In genomic region chr13:24313449-24313848, GRCh38 we compare ENCODE assay signal across 15 cellular contexts. TPM values are rescaled to one million over a fixed set of nuclear protein-coding genes. Genes with fewer than 3 reads are reported as not detected.
DNase-seq lines count a peak whose midpoint lies in the region; ATAC-seq and FAIRE-seq lines count a peak whose summit lies in the region.
"Had no signal": no experiment of that assay in that cellular context is flagged by ENCODE, and none has a peak within 500 bp of the region (broad histone marks: within the 10 kb centered on the region; RNA-seq: fewer than 3 reads in every experiment).

No MANE protein-coding gene starts in this region.

- H3K36me3 ChIP-seq in adipocyte (ENCODE audit: control insufficient read depth, insufficient read depth, low read length, severe bottlenecking), result no peaks in the 10 kb centered on the region
- H3K36me3 ChIP-seq: thyroid gland had no signal

- no peaks in the 10 kb centered on the region for H3K9me3 ChIP-seq in adipocyte (ENCODE audit: control insufficient read depth, low read length)
- H3K9me3 ChIP-seq: thyroid gland had no signal

- ATAC-seq in GM19328 (IDR thresholded peaks at IDR 0.05; ENCODE audit: unreplicated experiment), result no peak
- ATAC-seq: CD8-positive, alpha-beta T cell had no signal

- no peaks in the 10 kb centered on the region for H3K4me1 ChIP-seq in adipocyte (ENCODE audit: control insufficient read depth, insufficient read depth, low read length)
- H3K4me1 ChIP-seq: thyroid gland had no signal

- no peak overlapping the region for H3K9ac ChIP-seq in adipocyte (ENCODE audit: low read length)

- peaks cover 1% of the 10 kb centered on the region for H3K4me1 Mint-ChIP-seq in activated T-helper 2 cell treated with anti-CD3 and anti-CD28 coated beads, Interferon-gamma antibody, Interleukin-2, Interleukin-4, amounts not matched to agents 10 μg/mL and 5 μg/mL and 100 μg/mL, durations not matched to agents 14 hours and 24 hours and 36 hours (ENCODE audit: low read depth)
- H3K4me1 Mint-ChIP-seq in activated T-helper 1 cell treated with anti-CD3 and anti-CD28 coated beads, Interleukin-12 subunit alpha, Interleukin-12 subunit beta, Interleukin-2, Interleukin-4 antibody, amounts not matched to agents 30 ng/mL and 10 ng/mL and 1 ng/mL, durations not matched to agents 14 hours and 24 hours and 36 hours (ENCODE audit: low read depth), result no peaks in the 10 kb centered on the region

- no peak overlapping the region for H3K27ac Mint-ChIP-seq in activated T-helper 2 cell treated with anti-CD3 and anti-CD28 coated beads, Interferon-gamma antibody, Interleukin-2, Interleukin-4, amounts not matched to agents 10 μg/mL and 5 μg/mL and 100 μg/mL, durations not matched to agents 14 hours and 24 hours and 36 hours
- H3K27ac Mint-ChIP-seq in activated T-helper 1 cell treated with anti-CD3 and anti-CD28 coated beads, Interleukin-12 subunit alpha, Interleukin-12 subunit beta, Interleukin-2, Interleukin-4 antibody, amounts not matched to agents 30 ng/mL and 10 ng/mL and 1 ng/mL, durations not matched to agents 14 hours and 24 hours and 36 hours, result no peak overlapping the region
- H3K27ac Mint-ChIP-seq: CD8-positive, alpha-beta T cell had no signal

- H3K4me3 Mint-ChIP-seq in activated T-helper 2 cell treated with anti-CD3 and anti-CD28 coated beads, Interferon-gamma antibody, Interleukin-2, Interleukin-4, amounts not matched to agents 10 μg/mL and 5 μg/mL and 100 μg/mL, durations not matched to agents 14 hours and 24 hours and 36 hours (ENCODE audit: low read depth), result no peak overlapping the region
- H3K4me3 Mint-ChIP-seq in activated T-helper 1 cell treated with anti-CD3 and anti-CD28 coated beads, Interleukin-12 subunit alpha, Interleukin-12 subunit beta, Interleukin-2, Interleukin-4 antibody, amounts not matched to agents 30 ng/mL and 10 ng/mL and 1 ng/mL, durations not matched to agents 14 hours and 24 hours and 36 hours, result no peak overlapping the region
- H3K4me3 Mint-ChIP-seq: CD8-positive, alpha-beta T cell had no signal

- H3K4me3 ChIP-seq in adipocyte (ENCODE audit: low read length), result no peak overlapping the region
- H3K4me3 ChIP-seq: thyroid gland had no signal

- DNase-seq in GM18507 (ENCODE audit: extremely low spot score, insufficient read length, low read depth) (no peak), adipocyte (ENCODE audit: low read depth) (peak; percentile 44), inferior parietal cortex (ENCODE audit: extremely low spot score) (peak; percentile 18), T-helper 9 cell (no peak)
- DNase-seq in activated T-helper 2 cell treated with anti-CD3 and anti-CD28 coated beads, Interferon-gamma antibody, Interleukin-2, Interleukin-4, amounts not matched to agents 10 μg/mL and 5 μg/mL and 100 μg/mL, durations not matched to agents 14 hours and 24 hours and 36 hours (ENCODE audit: low spot score), result no peak
- no peak for DNase-seq in activated T-helper 1 cell treated with anti-CD3 and anti-CD28 coated beads, Interleukin-12 subunit alpha, Interleukin-12 subunit beta, Interleukin-2, Interleukin-4 antibody, amounts not matched to agents 30 ng/mL and 10 ng/mL and 1 ng/mL, durations not matched to agents 14 hours and 24 hours and 36 hours (ENCODE audit: low spot score)
- DNase-seq: activated CD4-positive, CD25-positive, alpha-beta regulatory T cell treated with anti-CD3 and anti-CD28 coated beads, Interleukin-2, amount 50 U/mL, for 72 hours; activated gamma-delta T cell treated with Interleukin-2 at 50 U/mL for 16 hours; CD8-positive, alpha-beta T cell; NCI-H2107; nucleus accumbens; SIG-M5; thyroid gland had no signal

- H3K36me3 Mint-ChIP-seq in activated T-helper 2 cell treated with anti-CD3 and anti-CD28 coated beads, Interferon-gamma antibody, Interleukin-2, Interleukin-4, amounts not matched to agents 10 μg/mL and 5 μg/mL and 100 μg/mL, durations not matched to agents 14 hours and 24 hours and 36 hours (ENCODE audit: low read depth), result no peaks in the 10 kb centered on the region
- H3K36me3 Mint-ChIP-seq in activated T-helper 1 cell treated with anti-CD3 and anti-CD28 coated beads, Interleukin-12 subunit alpha, Interleukin-12 subunit beta, Interleukin-2, Interleukin-4 antibody, amounts not matched to agents 30 ng/mL and 10 ng/mL and 1 ng/mL, durations not matched to agents 14 hours and 24 hours and 36 hours (ENCODE audit: low read depth), result no peaks in the 10 kb centered on the region
- H3K36me3 Mint-ChIP-seq: CD8-positive, alpha-beta T cell had no signal

- intact Hi-C loops in activated T-helper 2 cell treated with anti-CD3 and anti-CD28 coated beads, Interferon-gamma antibody, Interleukin-2, Interleukin-4, amounts not matched to agents 10 μg/mL and 5 μg/mL and 100 μg/mL, durations not matched to agents 14 hours and 24 hours and 36 hours (cut with micrococcal nuclease), result no loop called here
- intact Hi-C loops in activated T-helper 1 cell treated with anti-CD3 and anti-CD28 coated beads, Interleukin-12 subunit alpha, Interleukin-12 subunit beta, Interleukin-2, Interleukin-4 antibody, amounts not matched to agents 30 ng/mL and 10 ng/mL and 1 ng/mL, durations not matched to agents 14 hours and 24 hours and 36 hours (cut with micrococcal nuclease), result no loop called here

- peaks cover 5% of the 10 kb centered on the region for H3K27me3 Mint-ChIP-seq in activated T-helper 2 cell treated with anti-CD3 and anti-CD28 coated beads, Interferon-gamma antibody, Interleukin-2, Interleukin-4, amounts not matched to agents 10 μg/mL and 5 μg/mL and 100 μg/mL, durations not matched to agents 14 hours and 24 hours and 36 hours (ENCODE audit: low read depth)
- peaks cover 2% of the 10 kb centered on the region for H3K27me3 Mint-ChIP-seq in activated T-helper 1 cell treated with anti-CD3 and anti-CD28 coated beads, Interleukin-12 subunit alpha, Interleukin-12 subunit beta, Interleukin-2, Interleukin-4 antibody, amounts not matched to agents 30 ng/mL and 10 ng/mL and 1 ng/mL, durations not matched to agents 14 hours and 24 hours and 36 hours (ENCODE audit: insufficient read depth)

- no peaks in the 10 kb centered on the region for H3K9me3 Mint-ChIP-seq in activated T-helper 2 cell treated with anti-CD3 and anti-CD28 coated beads, Interferon-gamma antibody, Interleukin-2, Interleukin-4, amounts not matched to agents 10 μg/mL and 5 μg/mL and 100 μg/mL, durations not matched to agents 14 hours and 24 hours and 36 hours
- no peaks in the 10 kb centered on the region for H3K9me3 Mint-ChIP-seq in activated T-helper 1 cell treated with anti-CD3 and anti-CD28 coated beads, Interleukin-12 subunit alpha, Interleukin-12 subunit beta, Interleukin-2, Interleukin-4 antibody, amounts not matched to agents 30 ng/mL and 10 ng/mL and 1 ng/mL, durations not matched to agents 14 hours and 24 hours and 36 hours
- H3K9me3 Mint-ChIP-seq: CD8-positive, alpha-beta T cell had no signal

- H3K27me3 ChIP-seq in adipocyte (replicated peaks; ENCODE audit: control insufficient read depth, insufficient read depth, low read length), result peaks cover 9% of the 10 kb centered on the region
- H3K27me3 ChIP-seq: thyroid gland had no signal

- FAIRE-seq in A204.1 (lab: Jason Lieb, UNC), result peak; percentile 88
- FAIRE-seq in GM18507 (lab: Jason Lieb, UNC), result peak; percentile 67

RNA-seq across cellular contexts. Expression of gene C1QTNF9, which starts 4.1 kb away (rescaled TPM):
- not detected in 2 replicates for total RNA-seq in activated T-helper 2 cell treated with anti-CD3 and anti-CD28 coated beads, Interferon-gamma antibody, Interleukin-2, Interleukin-4, amounts not matched to agents 10 μg/mL and 5 μg/mL and 100 μg/mL, durations not matched to agents 14 hours and 24 hours and 36 hours
- not detected in 2 replicates for total RNA-seq in activated T-helper 1 cell treated with anti-CD3 and anti-CD28 coated beads, Interleukin-12 subunit alpha, Interleukin-12 subunit beta, Interleukin-2, Interleukin-4 antibody, amounts not matched to agents 30 ng/mL and 10 ng/mL and 1 ng/mL, durations not matched to agents 14 hours and 24 hours and 36 hours
- total RNA-seq: thyroid gland had no signal

Comparison
In these comparisons a context has a peak if more than half of its experiments do, and no peak if none do; other contexts are left out.
1. DNase-seq: peak in adipocyte (single experiment) and inferior parietal cortex (single experiment); none in GM18507 (single experiment), T-helper 9 cell (single experiment), activated T-helper 2 cell treated with anti-CD3 and anti-CD28 coated beads, Interferon-gamma antibody, Interleukin-2, Interleukin-4, amounts not matched to agents 10 μg/mL and 5 μg/mL and 100 μg/mL, durations not matched to agents 14 hours and 24 hours and 36 hours (single experiment) and activated T-helper 1 cell treated with anti-CD3 and anti-CD28 coated beads, Interleukin-12 subunit alpha, Interleukin-12 subunit beta, Interleukin-2, Interleukin-4 antibody, amounts not matched to agents 30 ng/mL and 10 ng/mL and 1 ng/mL, durations not matched to agents 14 hours and 24 hours and 36 hours (single experiment).